Comparison of ENCODE assay signal across 1 cellular context in the genomic region with DNA sequence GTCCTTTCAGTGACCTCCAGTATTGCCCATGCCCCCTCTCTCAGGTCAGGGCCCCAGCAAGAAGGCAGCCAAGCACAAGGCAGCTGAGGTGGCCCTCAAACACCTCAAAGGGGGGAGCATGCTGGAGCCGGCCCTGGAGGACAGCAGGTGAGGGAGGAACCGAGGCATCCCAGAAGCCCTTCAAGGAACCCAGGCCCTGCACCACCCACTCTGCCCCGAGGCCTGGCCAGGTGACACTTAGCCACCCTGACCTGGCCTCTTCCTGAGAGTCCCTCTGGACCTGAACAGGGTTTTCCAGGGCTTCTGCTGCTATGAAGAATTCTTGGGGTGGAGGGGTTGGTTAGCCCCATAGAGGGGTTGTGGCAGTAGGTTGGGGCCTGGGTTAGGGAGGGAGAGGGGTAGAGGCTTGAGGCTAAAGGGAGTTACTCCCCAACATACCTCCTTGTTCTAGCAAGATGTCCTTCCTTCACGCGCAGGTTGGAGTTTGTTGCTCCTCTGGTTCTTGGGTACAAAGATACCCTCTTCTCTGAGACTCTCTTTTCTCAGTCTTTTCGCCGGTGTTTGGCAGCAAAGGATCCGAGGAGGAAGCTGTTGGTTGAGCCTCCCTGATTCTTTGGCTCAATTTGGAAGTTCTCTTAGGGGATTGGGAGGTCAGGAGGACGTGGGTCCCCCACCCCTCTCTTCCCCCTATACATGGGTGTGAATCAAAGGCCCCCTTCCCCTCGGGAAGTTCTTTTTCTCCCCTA.
TF ChIP-seq lines count a peak whose summit lies in the region.

No MANE protein-coding gene starts in this region.

TF ChIP-seq in HepG2, 621 proteins besides CTCF, POLR2A, EP300 and RAD21:
- no peak for TF ChIP-seq YY1 (IDR thresholded peaks at IDR 0.05; ENCODE audit: insufficient read depth, insufficient replicate concordance, low read depth, low read length)
- TF ChIP-seq, protein P1, sequence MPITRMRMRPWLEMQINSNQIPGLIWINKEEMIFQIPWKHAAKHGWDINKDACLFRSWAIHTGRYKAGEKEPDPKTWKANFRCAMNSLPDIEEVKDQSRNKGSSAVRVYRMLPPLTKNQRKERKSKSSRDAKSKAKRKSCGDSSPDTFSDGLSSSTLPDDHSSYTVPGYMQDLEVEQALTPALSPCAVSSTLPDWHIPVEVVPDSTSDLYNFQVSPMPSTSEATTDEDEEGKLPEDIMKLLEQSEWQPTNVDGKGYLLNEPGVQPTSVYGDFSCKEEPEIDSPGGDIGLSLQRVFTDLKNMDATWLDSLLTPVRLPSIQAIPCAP (CRISPR knock-in tag; IDR thresholded peaks at IDR 0.05; ENCODE audit: low read depth) = no peak
- no peak for TF ChIP-seq ZNF777 (CRISPR knock-in tag; IDR thresholded peaks at IDR 0.05)
- TF ChIP-seq, protein P2, sequence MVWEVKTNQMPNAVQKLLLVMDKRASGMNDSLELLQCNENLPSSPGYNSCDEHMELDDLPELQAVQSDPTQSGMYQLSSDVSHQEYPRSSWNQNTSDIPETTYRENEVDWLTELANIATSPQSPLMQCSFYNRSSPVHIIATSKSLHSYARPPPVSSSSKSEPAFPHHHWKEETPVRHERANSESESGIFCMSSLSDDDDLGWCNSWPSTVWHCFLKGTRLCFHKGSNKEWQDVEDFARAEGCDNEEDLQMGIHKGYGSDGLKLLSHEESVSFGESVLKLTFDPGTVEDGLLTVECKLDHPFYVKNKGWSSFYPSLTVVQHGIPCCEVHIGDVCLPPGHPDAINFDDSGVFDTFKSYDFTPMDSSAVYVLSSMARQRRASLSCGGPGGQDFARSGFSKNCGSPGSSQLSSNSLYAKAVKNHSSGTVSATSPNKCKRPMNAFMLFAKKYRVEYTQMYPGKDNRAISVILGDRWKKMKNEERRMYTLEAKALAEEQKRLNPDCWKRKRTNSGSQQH (CRISPR knock-in tag; IDR thresholded peaks at IDR 0.05; ENCODE audit: low read depth) = no peak
- TF ChIP-seq ZNF253 (CRISPR knock-in tag; IDR thresholded peaks at IDR 0.05; ENCODE audit: borderline replicate concordance) = no peak
- TF ChIP-seq ZFP62 (CRISPR knock-in tag; IDR thresholded peaks at IDR 0.05) = no peak
- no peak for TF ChIP-seq KDM5A (IDR thresholded peaks at IDR 0.05; ENCODE audit: borderline replicate concordance, low read length)
- TF ChIP-seq ZNF773 (CRISPR knock-in tag; IDR thresholded peaks at IDR 0.05; ENCODE audit: borderline replicate concordance) = no peak
- TF ChIP-seq, protein P3, sequence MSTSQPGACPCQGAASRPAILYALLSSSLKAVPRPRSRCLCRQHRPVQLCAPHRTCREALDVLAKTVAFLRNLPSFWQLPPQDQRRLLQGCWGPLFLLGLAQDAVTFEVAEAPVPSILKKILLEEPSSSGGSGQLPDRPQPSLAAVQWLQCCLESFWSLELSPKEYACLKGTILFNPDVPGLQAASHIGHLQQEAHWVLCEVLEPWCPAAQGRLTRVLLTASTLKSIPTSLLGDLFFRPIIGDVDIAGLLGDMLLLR (CRISPR knock-in tag; IDR thresholded peaks at IDR 0.05) = no peak
- no peak for TF ChIP-seq ZFAT (CRISPR knock-in tag; conservative IDR thresholded peaks at IDR 0.05)
- no peak for TF ChIP-seq NR3C1 (CRISPR knock-in tag; IDR thresholded peaks at IDR 0.05)
- no peak for TF ChIP-seq MIER2 (CRISPR knock-in tag; IDR thresholded peaks at IDR 0.05)
- no peak for TF ChIP-seq ZNF615 (CRISPR knock-in tag; IDR thresholded peaks at IDR 0.05; ENCODE audit: borderline replicate concordance)
